In the genomic region with DNA sequence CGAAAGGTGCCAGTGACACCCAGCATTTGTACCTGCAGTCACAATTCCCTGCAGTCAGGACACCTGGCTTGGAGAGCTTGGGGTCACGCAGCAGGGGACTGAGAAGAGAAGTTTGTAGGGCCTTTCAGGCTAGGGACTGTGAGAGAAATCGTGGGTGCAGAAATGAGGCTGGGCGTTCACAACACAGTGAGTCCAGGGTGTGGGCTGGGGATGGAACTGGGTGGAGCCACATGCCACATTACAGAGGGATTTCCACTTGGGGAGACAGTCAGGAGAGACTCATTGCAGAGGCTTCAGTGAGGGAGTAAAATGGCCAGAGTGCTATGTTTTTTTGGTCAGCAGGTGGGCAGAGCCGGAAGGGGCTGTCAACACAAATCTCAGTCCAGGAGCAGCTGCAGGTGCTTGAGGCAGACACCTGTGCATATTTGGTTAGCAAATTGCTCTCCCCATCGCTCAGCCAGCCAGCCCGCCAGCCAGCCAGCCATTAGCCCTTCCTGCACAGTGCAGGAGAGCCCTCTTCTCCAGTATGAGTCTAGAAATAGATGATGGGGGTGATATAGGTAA, we compare ENCODE assay signal across 11 cellular contexts. TPM values are rescaled to one million over a fixed set of nuclear protein-coding genes. Genes with fewer than 3 reads are reported as not detected.
DNase-seq lines count a peak whose midpoint lies in the region; FAIRE-seq and TF ChIP-seq lines count a peak whose summit lies in the region.
"Had no signal": no experiment of that assay in that cellular context is flagged by ENCODE, and none has a peak within 500 bp of the region (broad histone marks: within the 10 kb centered on the region; RNA-seq: fewer than 3 reads in every experiment).

No MANE protein-coding gene starts in this region.

- H2AFZ ChIP-seq in KMS-11 (ENCODE audit: low read depth) = no peak overlapping the region

- H3K27ac ChIP-seq in KMS-11 (peak overlapping the region; percentile 27; the same call in 1 of the 2 replicates), kidney (ENCODE audit: low read depth in 2 of 2, low read length in 2 of 2) (no peak overlapping the region), spleen (peak overlapping the region in 4 of 8 donors; percentile 7 to 63 (median 46))
- H3K27ac ChIP-seq: gastrocnemius medialis had no signal

- DNase-seq in AG20443 (ENCODE audit: low spot score) (peak; percentile 34), NCI-H748 treated with DMSO at 0.1 percent for 48 hours (lab: John Stamatoyannopoulos, UW) (peak; percentile 97), kidney (peak; percentile 50), HUDEP-2 (lab: John Stamatoyannopoulos, UW; ENCODE audit: unreplicated experiment in 76 of 76) (no peak), NCI-H1694 treated with DMSO at 0.1 percent for 48 hours (lab: John Stamatoyannopoulos, UW) (no peak), spleen (no peak), NCI-H226 (no peak)
- DNase-seq: gastrocnemius medialis had no signal

- WGBS in spleen, 5 donors = 75 to 82% (median 78%) methylated on average over 7 of the region's 7 CpGs

- peak overlapping the region; percentile 22; the same call in 1 of the 2 replicates for H3K4me2 ChIP-seq in KMS-11

- TF ChIP-seq CTCF in KMS-11 (conservative IDR thresholded peaks at IDR 0.05; ENCODE audit: low read depth, low read length) (no peak), kidney (IDR thresholded peaks at IDR 0.05; ENCODE audit: borderline replicate concordance, extremely low read depth, insufficient read depth) (no peak), spleen (IDR thresholded peaks at IDR 0.05 in 8 of 11, conservative IDR thresholded peaks at IDR 0.05 in 3 of 11) (no peak)

- H3K4me1 ChIP-seq in KMS-11 (ENCODE audit: low read depth, poor library complexity, severe bottlenecking) = peaks cover 30% of the 10 kb centered on the region
- H3K4me1 ChIP-seq in kidney (ENCODE audit: control insufficient read depth in 1 of 2, insufficient read depth in 1 of 2, low read depth in 1 of 2, low read length in 2 of 2) = peaks cover 2 to 7% of the 10 kb centered on the region in 2 donors
- H3K4me1 ChIP-seq in spleen = peaks cover 29 to 90% (median 51%) of the 10 kb centered on the region in 6 donors

- H3K79me2 ChIP-seq in KMS-11 (ENCODE audit: insufficient read depth, low read depth) = peaks cover 43% of the 10 kb centered on the region

- H3K4me3 ChIP-seq in KMS-11 (IDR thresholded peaks at IDR 0.05; ENCODE audit: insufficient read depth, low read depth, low read length) = no peak overlapping the region
- no peak overlapping the region for H3K4me3 ChIP-seq in kidney (ENCODE audit: low read length in 2 of 2)
- no peak overlapping the region for H3K4me3 ChIP-seq in spleen
- H3K4me3 ChIP-seq: gastrocnemius medialis had no signal

- no peaks in the 10 kb centered on the region for H3K36me3 ChIP-seq in KMS-11 (ENCODE audit: insufficient read depth)
- H3K36me3 ChIP-seq in kidney (ENCODE audit: control insufficient read depth in 1 of 2, insufficient read depth in 2 of 2, low read length in 2 of 2) = no peaks in the 10 kb centered on the region
- peaks cover 0 to 51% (median 0%) of the 10 kb centered on the region in 6 donors for H3K36me3 ChIP-seq in spleen
- H3K36me3 ChIP-seq: gastrocnemius medialis had no signal

- no peak for TF ChIP-seq POLR2A in spleen (IDR thresholded peaks at IDR 0.05)

- H3K9ac ChIP-seq in KMS-11 = no peak overlapping the region
- no peak overlapping the region for H3K9ac ChIP-seq in kidney (ENCODE audit: low read length in 2 of 2)

- intact Hi-C loops in kidney (cut with DNase I) (no loop called here), spleen (cut with DNase I; ENCODE audit: low total_unique reads) (no loop called here)

- H4K20me1 ChIP-seq in KMS-11 (ENCODE audit: insufficient read depth) = no peaks in the 10 kb centered on the region

- H3K9me3 ChIP-seq in kidney (ENCODE audit: control insufficient read depth in 1 of 2, low read length in 2 of 2) (no peaks in the 10 kb centered on the region), spleen (no peaks in the 10 kb centered on the region)
- H3K9me3 ChIP-seq: gastrocnemius medialis had no signal

- H3K27me3 ChIP-seq in KMS-11 (ENCODE audit: insufficient read depth, low read depth) = no peaks in the 10 kb centered on the region
- H3K27me3 ChIP-seq in spleen (replicated peaks in 1 of 7) = peaks cover 0 to 6% (median 0%) of the 10 kb centered on the region in 7 donors
- H3K27me3 ChIP-seq: gastrocnemius medialis had no signal

- FAIRE-seq in kidney (lab: Jason Lieb, UNC) = no peak
- FAIRE-seq: HTR-8/SVneo, TTC549 had no signal

RNA-seq across cellular contexts. Expression of a gene that starts 7.4 kb away (rescaled TPM):
- 86.3 TPM for total RNA-seq in kidney
- polyA plus RNA-seq in kidney (ENCODE audit: insufficient read depth, low read depth, low replicate concordance) = 4.2 TPM
- 10 to 100 TPM; 42.1 to 95.6 (median 68.1) TPM for total RNA-seq in spleen
- polyA plus RNA-seq in spleen = 10 to 100 TPM in 2 of 3 donors, 1 to 10 TPM in 1; 9.9 to 37.9 (median 20.0) TPM

RNA-seq across cellular contexts. Expression of a gene that starts 48.4 kb away (rescaled TPM):
- total RNA-seq in kidney = 22.3 TPM
- 26.7 TPM for polyA plus RNA-seq in kidney (ENCODE audit: insufficient read depth, low read depth, low replicate concordance)
- total RNA-seq in spleen = 10 to 100 TPM; 22.6 to 34.4 (median 28.3) TPM
- polyA plus RNA-seq in spleen = 10 to 100 TPM; 14.9 to 32.2 (median 20.6) TPM

Comparison
In these comparisons a context has a peak if more than half of its experiments do, and no peak if none do; other contexts are left out.
1. DNase-seq: peak in AG20443 (single experiment), NCI-H748 treated with DMSO at 0.1 percent for 48 hours (single experiment) and kidney (single experiment); none in HUDEP-2 (0 of 76), NCI-H1694 treated with DMSO at 0.1 percent for 48 hours (single experiment), spleen (single experiment) and NCI-H226 (single experiment).